8 cellular contexts compared by ENCODE assay signal in the genomic region with DNA sequence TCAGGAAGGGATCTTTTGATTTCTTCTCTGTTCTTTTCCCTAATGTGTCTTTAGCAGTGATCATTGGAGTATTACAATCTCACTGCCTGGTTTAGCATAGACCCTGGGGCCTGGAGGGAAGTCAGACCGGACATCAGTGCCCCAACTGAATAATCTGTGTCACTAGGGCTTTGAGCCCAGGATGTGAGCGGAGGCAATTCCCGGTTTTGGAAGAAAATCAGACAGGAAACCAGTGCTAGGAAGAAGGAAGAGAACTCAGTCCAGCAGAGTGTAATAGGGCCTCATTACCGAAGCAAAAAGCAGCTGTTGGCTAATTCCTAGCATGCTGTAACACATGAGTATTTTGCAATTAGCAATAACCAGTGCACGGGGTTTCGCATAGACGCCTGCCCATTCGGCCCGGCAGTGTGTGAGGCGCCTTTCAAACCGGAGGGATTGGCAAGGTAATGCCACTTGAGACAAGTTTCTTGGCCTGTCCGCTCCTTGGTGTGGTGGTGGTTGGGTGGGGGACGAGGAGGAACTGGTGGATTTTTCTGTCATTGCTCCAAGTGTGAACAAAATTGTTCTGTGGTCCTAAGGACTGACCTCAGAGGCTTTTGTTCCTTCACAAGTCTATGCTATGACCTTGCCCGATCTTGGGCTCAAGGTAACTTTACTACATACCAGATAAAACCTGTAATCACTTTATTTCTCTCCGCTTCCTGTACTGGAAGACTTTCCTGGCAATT. TPM values are rescaled to one million over a fixed set of nuclear protein-coding genes. Genes with fewer than 3 reads are reported as not detected.
DNase-seq lines count a peak whose midpoint lies in the region; ATAC-seq and TF ChIP-seq lines count a peak whose summit lies in the region.

No MANE protein-coding gene starts in this region.

- ATAC-seq in gastrocnemius medialis = peak; percentile 18 to 38
- no peak for ATAC-seq in HG03439 (IDR thresholded peaks at IDR 0.05; ENCODE audit: unreplicated experiment)

- H3K27me3 Mint-ChIP-seq in activated naive CD8-positive, alpha-beta T cell treated with anti-CD3 and anti-CD28 coated beads for 36 hours = peaks cover 4% of the 10 kb centered on the region

- H3K36me3 Mint-ChIP-seq in activated naive CD8-positive, alpha-beta T cell treated with anti-CD3 and anti-CD28 coated beads for 36 hours = peaks cover 15% of the 10 kb centered on the region

- DNase-seq in GF-D8 (lab: John Stamatoyannopoulos, UW) (peak; percentile 50), SJCRH30 (peak; percentile 65 to 85), foreskin fibroblast (peak; percentile 71 to 80), gastrocnemius medialis (peak; percentile 88 to 93), COLO829 (ENCODE audit: low spot score) (no peak)
- DNase-seq in stimulated activated naive CD4-positive, alpha-beta T cell treated with Interleukin-2 at 50 U/mL for 16 hours (lab: John Stamatoyannopoulos, UW) = no peak
- DNase-seq in activated naive CD8-positive, alpha-beta T cell treated with anti-CD3 and anti-CD28 coated beads for 36 hours = no peak

- H3K27ac Mint-ChIP-seq in activated naive CD8-positive, alpha-beta T cell treated with anti-CD3 and anti-CD28 coated beads for 36 hours = no peak overlapping the region

- no peak for TF ChIP-seq CTCF in foreskin fibroblast (IDR thresholded peaks at IDR 0.05; ENCODE audit: low read depth, low read length)
- no peak for TF ChIP-seq CTCF in gastrocnemius medialis (IDR thresholded peaks at IDR 0.05 in 4 of 5, conservative IDR thresholded peaks at IDR 0.05 in 1 of 5)

- no peaks in the 10 kb centered on the region for H3K9me3 Mint-ChIP-seq in activated naive CD8-positive, alpha-beta T cell treated with anti-CD3 and anti-CD28 coated beads for 36 hours

- intact Hi-C loops in gastrocnemius medialis (cut with DNase I; ENCODE audit: low total_unique reads) = loop anchor here (1.0 to 10.0 kb wide), 9 partner anchors 127 to 719 kb away; a partner anchor contains a TSS

- H3K4me3 Mint-ChIP-seq in activated naive CD8-positive, alpha-beta T cell treated with anti-CD3 and anti-CD28 coated beads for 36 hours = no peak overlapping the region

- H3K36me3 ChIP-seq in SJCRH30 (peaks cover 4% of the 10 kb centered on the region), gastrocnemius medialis (peaks cover 0 to 15% of the 10 kb centered on the region in 2 donors)

- H3K9me3 ChIP-seq in SJCRH30 (replicated peaks) = no peaks in the 10 kb centered on the region
- H3K9me3 ChIP-seq in gastrocnemius medialis = no peaks in the 10 kb centered on the region

- in situ Hi-C loops in gastrocnemius medialis (cut with MboI; ENCODE audit: low sequenced_read_pairs in 4 of 4) = loop anchor here in 2 of 4 donors (5.0 to 10.0 kb wide), 2 partner anchors 231 to 688 kb away; no protein-coding TSS in a partner anchor

- TF ChIP-seq POLR2A in gastrocnemius medialis (IDR thresholded peaks at IDR 0.05) = peak; percentile 87 to 91

- H3K27ac ChIP-seq in SJCRH30 (peak overlapping the region; percentile 68), gastrocnemius medialis (peak overlapping the region; percentile 98 to 100 (median 99))

- H3K4me1 ChIP-seq in SJCRH30 = peaks cover 24% of the 10 kb centered on the region
- peaks cover 34 to 38% of the 10 kb centered on the region in 2 donors for H3K4me1 ChIP-seq in gastrocnemius medialis

- peaks cover 30% of the 10 kb centered on the region for H3K4me1 Mint-ChIP-seq in activated naive CD8-positive, alpha-beta T cell treated with anti-CD3 and anti-CD28 coated beads for 36 hours

- H3K4me3 ChIP-seq in SJCRH30 = peak overlapping the region; percentile 75
- H3K4me3 ChIP-seq in foreskin fibroblast (ENCODE audit: low read depth in 1 of 2, low read length in 2 of 2) = peak overlapping the region; percentile 85 to 95
- peak overlapping the region; percentile 76 to 97 (median 88) for H3K4me3 ChIP-seq in gastrocnemius medialis

- H3K27me3 ChIP-seq in SJCRH30 (no peaks in the 10 kb centered on the region), gastrocnemius medialis (no peaks in the 10 kb centered on the region)

RNA-seq across cellular contexts. Expression of a gene that starts 2.8 kb away (rescaled TPM):
- total RNA-seq in SJCRH30 (2014; rRNA removed; shearing (Covaris generic)) = 30.0 and 30.7 TPM in 2 replicates
- 100 to 1,000 TPM; 193 to 214 (median 210) TPM for total RNA-seq in gastrocnemius medialis
- 10 to 100 TPM; 32.5 to 39.4 TPM for total RNA-seq in activated naive CD8-positive, alpha-beta T cell treated with anti-CD3 and anti-CD28 coated beads for 36 hours

Comparison
In these comparisons a context has a peak if more than half of its experiments do, and no peak if none do; other contexts are left out.
1. DNase-seq: peak in GF-D8 (single experiment), SJCRH30 (2 of 2), foreskin fibroblast (2 of 2) and gastrocnemius medialis (2 of 2); none in stimulated activated naive CD4-positive, alpha-beta T cell treated with Interleukin-2 at 50 U/mL for 16 hours (single experiment), activated naive CD8-positive, alpha-beta T cell treated with anti-CD3 and anti-CD28 coated beads for 36 hours (single experiment) and COLO829 (single experiment).
2. Peak in every context shown above with its lines, with median percentiles within 50 percentile points of each other: H3K4me3 ChIP-seq.